Comparison of ENCODE assay signal across 9 cellular contexts in the genomic region with DNA sequence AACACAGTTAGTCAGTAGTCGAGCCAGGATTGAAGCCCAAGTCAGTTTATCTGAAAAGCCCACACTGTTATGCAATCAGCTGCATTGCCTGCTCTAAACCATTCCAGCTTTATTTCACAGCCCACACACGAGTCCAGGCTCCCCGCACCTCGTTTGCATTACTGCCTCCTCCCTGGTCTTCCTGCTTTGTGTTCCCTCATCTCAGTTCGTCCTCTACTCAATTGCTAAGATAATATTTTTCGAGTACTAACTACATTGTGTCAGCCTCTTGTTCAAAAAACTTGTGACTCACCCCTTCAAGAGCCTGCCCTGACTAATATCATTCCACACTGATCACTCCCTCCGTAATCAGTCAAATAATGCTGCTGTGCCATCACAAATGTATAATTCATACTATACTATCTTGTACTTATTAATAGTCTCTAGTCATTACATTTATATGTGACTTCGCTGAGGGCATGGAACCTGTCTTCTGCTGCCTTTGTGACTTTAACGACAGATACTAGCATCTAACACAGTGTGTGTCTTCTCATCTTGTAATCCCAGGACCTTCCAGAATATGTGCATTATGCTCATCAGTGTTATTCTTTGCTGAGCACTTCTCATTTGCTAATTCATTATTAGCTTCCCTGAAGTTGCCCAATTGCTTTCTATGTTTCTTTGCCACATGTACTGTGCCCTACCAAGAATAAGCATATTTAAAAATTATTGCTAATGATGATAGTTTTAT. TPM values are rescaled to one million over a fixed set of nuclear protein-coding genes. Genes with fewer than 3 reads are reported as not detected.
A peak's percentile ranks its signal among the peaks of the same experiment; 100 is the strongest.
DNase-seq lines count a peak whose midpoint lies in the region; ATAC-seq and TF ChIP-seq lines count a peak whose summit lies in the region.
"Had no signal": no experiment of that assay in that cellular context is flagged by ENCODE, and none has a peak within 500 bp of the region (broad histone marks: within the 10 kb centered on the region; RNA-seq: fewer than 3 reads in every experiment).

No MANE protein-coding gene starts in this region.

- H3K27me3 Mint-ChIP-seq in type B pancreatic cell, result no peaks in the 10 kb centered on the region

- no peak for TF ChIP-seq CTCF in RWPE2 (IDR thresholded peaks at IDR 0.05; ENCODE audit: poor library complexity, severe bottlenecking)
- no peak for TF ChIP-seq CTCF in foreskin keratinocyte (conservative IDR thresholded peaks at IDR 0.05)
- TF ChIP-seq CTCF in type B pancreatic cell (conservative IDR thresholded peaks at IDR 0.05), result no peak

- H3K36me3 Mint-ChIP-seq in type B pancreatic cell, result no peaks in the 10 kb centered on the region

- H3K36me3 ChIP-seq in RWPE2 (ENCODE audit: low read depth), result no peaks in the 10 kb centered on the region

- peak overlapping the region; percentile 11 for H3K4me3 Mint-ChIP-seq in type B pancreatic cell

- H3K27ac Mint-ChIP-seq in type B pancreatic cell, result peak overlapping the region; percentile 86

- no peaks in the 10 kb centered on the region for H3K9me3 ChIP-seq in RWPE2 (ENCODE audit: severe bottlenecking)

- H3K4me1 ChIP-seq in RWPE2 (ENCODE audit: insufficient read depth, poor library complexity, severe bottlenecking) (peaks cover 26% of the 10 kb centered on the region), foreskin keratinocyte (peaks cover 36% of the 10 kb centered on the region)

- ATAC-seq in RWPE2 (ENCODE audit: low read depth) (peak; percentile 98), foreskin keratinocyte (peak; percentile 92), GM21717 (IDR thresholded peaks at IDR 0.05; ENCODE audit: unreplicated experiment) (no peak)

- H3K9me3 Mint-ChIP-seq in type B pancreatic cell, result peaks cover 4% of the 10 kb centered on the region

- H3K4me3 ChIP-seq in RWPE2 (ENCODE audit: severe bottlenecking), result no peak overlapping the region

- H3K27ac ChIP-seq in RWPE2 (ENCODE audit: poor library complexity, severe bottlenecking) (peak overlapping the region; percentile 73), foreskin keratinocyte (peak overlapping the region; percentile 93)

- H3K4me1 Mint-ChIP-seq in type B pancreatic cell (ENCODE audit: unreplicated experiment), result no peaks in the 10 kb centered on the region

- peak; percentile 65 for DNase-seq in SIG-M5 treated with dmso at 0.1 percent for 504 hours (lab: John Stamatoyannopoulos, UW; ENCODE audit: unreplicated experiment)
- no peak for DNase-seq in SIG-M5 (lab: John Stamatoyannopoulos, UW)
- no peak for DNase-seq in RWPE2 (ENCODE audit: low spot score)
- peak; percentile 87 to 93 for DNase-seq in foreskin keratinocyte
- no peak for DNase-seq in type B pancreatic cell (ENCODE audit: extremely low spot score, unreplicated experiment)
- DNase-seq in NCI-H510A (lab: John Stamatoyannopoulos, UW), result no peak
- DNase-seq in activated naive CD4-positive, alpha-beta T cell treated with anti-CD3 and anti-CD28 coated beads, Interleukin-2, amount 50 U/mL, for 16 hours, result no peak
- DNase-seq: NCI-H1048 had no signal

- H3K27me3 ChIP-seq in RWPE2 (ENCODE audit: insufficient read depth, poor library complexity, severe bottlenecking) (no peaks in the 10 kb centered on the region), foreskin keratinocyte (no peaks in the 10 kb centered on the region)

RNA-seq across cellular contexts. Expression of gene WDFY2, which starts 26.2 kb away (rescaled TPM):
- total RNA-seq in foreskin keratinocyte (21.5 and 23.6 TPM in 2 replicates), type B pancreatic cell (ENCODE audit: low replicate concordance) (17.5 and 20.3 TPM in 2 replicates)
- 9.2 and 11.1 TPM in 2 replicates for polyA plus RNA-seq in foreskin keratinocyte

Comparison
In these comparisons a context has a peak if more than half of its experiments do, and no peak if none do; other contexts are left out.
1. DNase-seq: peak in SIG-M5 treated with dmso at 0.1 percent for 504 hours (single experiment) and foreskin keratinocyte (2 of 2); none in SIG-M5 (single experiment), RWPE2 (single experiment), type B pancreatic cell (single experiment), NCI-H510A (single experiment) and activated naive CD4-positive, alpha-beta T cell treated with anti-CD3 and anti-CD28 coated beads, Interleukin-2, amount 50 U/mL, for 16 hours (single experiment).